27 cellular contexts compared by ENCODE assay signal in the genomic region with DNA sequence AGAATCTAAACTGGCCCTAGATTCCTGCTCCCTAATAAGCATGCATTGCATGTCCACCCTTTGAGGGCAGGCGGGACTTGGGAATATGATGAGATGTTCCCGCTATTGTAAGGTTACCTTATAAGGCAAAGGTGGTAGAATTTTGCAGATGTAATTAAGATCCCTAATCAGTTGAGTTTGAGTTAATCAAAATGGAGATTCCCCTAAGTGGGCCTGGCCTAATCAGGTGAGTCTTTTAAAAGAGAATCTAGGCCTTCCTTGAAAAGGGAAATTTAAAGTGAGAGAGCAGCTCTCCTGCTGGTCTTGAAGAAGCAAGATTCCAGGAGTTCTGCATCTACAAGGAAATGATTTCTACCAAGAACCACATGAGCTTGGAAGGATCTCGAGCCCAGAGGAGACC.
"Had no signal": no experiment of that assay in that cellular context is flagged by ENCODE, and none has a peak within 500 bp of the region (broad histone marks: within the 10 kb centered on the region; RNA-seq: fewer than 3 reads in every experiment).

No MANE protein-coding gene starts in this region.

- H3K36me3 ChIP-seq: stomach, suprapubic skin, thoracic aorta, thyroid gland, tibial artery, tibial nerve, transverse colon, upper lobe of left lung, upper lobe of right lung, uterus, vagina had no signal

- DNase-seq: stimulated activated CD4-positive, alpha-beta T cell treated with anti-CD3 and anti-CD28 coated beads, Interleukin-2, amount 100 ng/mL, for 48 hours; stimulated activated CD4-positive, alpha-beta T cell treated with anti-CD3 and anti-CD28 coated beads, Interleukin-4, amount 100 ng/mL, for 1 hour; stimulated activated CD4-positive, alpha-beta T cell treated with anti-CD3 and anti-CD28 coated beads, Interleukin-4, amount 100 ng/mL, for 24 hours; stimulated activated CD4-positive, alpha-beta T cell treated with anti-CD3 and anti-CD28 coated beads, Interleukin-4, amount 100 ng/mL, for 4 hours; stimulated activated CD8-positive, alpha-beta memory T cell treated with anti-CD3 and anti-CD28 coated beads, Interleukin-4, amount 100 ng/mL, for 48 hours; stimulated activated naive B cell treated with anti-CD40 and anti-IgM and Interleukin-4, amounts not matched to agents 10 μg/mL and 1 μg/mL and 100 μg/mL, for 72 hours; stimulated activated naive CD4-positive, alpha-beta T cell; stimulated activated naive CD4-positive, alpha-beta T cell treated with Interleukin-2 at 50 U/mL for 16 hours; stimulated activated naive CD8-positive, alpha-beta T cell treated with anti-CD3 and anti-CD28 coated beads, Interleukin-15, amount 100 ng/mL, for 72 hours; stimulated activated naive CD8-positive, alpha-beta T cell treated with anti-CD3 and anti-CD28 coated beads, Interleukin-15, Interleukin-2, amounts not matched to agents 100 U/mL and 50 U/mL, for 24 hours; stomach; substantia nigra; testis; thyroid gland; tibial artery; transverse colon; trophoblast cell; upper lobe of left lung; upper lobe of right lung; uterus had no signal

- H3K27ac ChIP-seq: stomach, suprapubic skin, testis, thoracic aorta, thyroid gland, tibial artery, tibial nerve, transverse colon, upper lobe of left lung, upper lobe of right lung, uterus, vagina had no signal

- FAIRE-seq: urothelium cell line had no signal

- H3K27me3 ChIP-seq: testis, transverse colon, upper lobe of left lung, upper lobe of right lung, uterus had no signal

- H3K4me3 ChIP-seq: stomach, suprapubic skin, testis, thoracic aorta, thyroid gland, tibial artery, tibial nerve, transverse colon, upper lobe of left lung, upper lobe of right lung, uterus, vagina had no signal

- ATAC-seq: stimulated activated effector memory CD8-positive, alpha-beta T cell treated with anti-CD3 and anti-CD28 coated beads, Interleukin-12 subunit alpha, Interleukin-12 subunit beta, amount 100 ng/mL, for 72 hours; stimulated activated memory B cell treated with anti-CD40 and anti-IgM and Interleukin-4, amounts not matched to agents 10 μg/mL and 1 μg/mL and 100 μg/mL, for 72 hours; stimulated activated naive B cell treated with anti-CD40 and anti-IgM and Interleukin-4, amounts not matched to agents 10 μg/mL and 1 μg/mL and 100 μg/mL, for 72 hours; stimulated activated naive CD8-positive, alpha-beta T cell treated with anti-CD3 and anti-CD28 coated beads, Interleukin-15, amount 100 ng/mL, for 72 hours; stimulated activated naive CD8-positive, alpha-beta T cell treated with anti-CD3 and anti-CD28 coated beads, Interleukin-15, Interleukin-2, amounts not matched to agents 100 U/mL and 50 U/mL, for 24 hours; upper lobe of right lung had no signal

- H3K4me1 ChIP-seq: suprapubic skin, testis, tibial artery, tibial nerve, transverse colon, upper lobe of left lung, upper lobe of right lung, uterus, vagina had no signal

- H3K9me3 ChIP-seq: stomach, suprapubic skin, testis, thoracic aorta, thyroid gland, tibial artery, tibial nerve, transverse colon, upper lobe of left lung, upper lobe of right lung, uterus, vagina had no signal
